1 cellular context compared by ENCODE assay signal in the genomic region with DNA sequence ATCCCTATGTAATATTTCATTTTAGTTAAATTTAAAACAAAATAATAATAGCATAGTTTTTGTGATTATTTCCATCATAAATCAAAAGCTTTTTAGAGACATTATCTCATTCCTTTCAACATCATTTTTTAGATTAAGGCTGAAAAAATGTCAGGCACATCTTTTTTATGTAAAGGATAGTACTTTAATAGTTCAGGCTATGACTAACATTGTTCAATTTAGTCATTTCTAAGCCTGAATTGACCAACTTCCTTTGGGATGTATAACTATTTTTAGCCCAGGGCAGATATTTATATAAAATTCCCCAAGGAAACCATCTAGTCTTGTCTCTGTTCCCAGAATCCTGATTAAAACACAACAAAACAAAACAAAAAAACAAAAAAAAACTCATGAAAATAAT.
TF ChIP-seq lines count a peak whose summit lies in the region.

No MANE protein-coding gene starts in this region.

TF ChIP-seq in IMR-90, 13 proteins besides CTCF, POLR2A, EP300 and RAD21 (continued from another document):
- TF ChIP-seq, protein P1, sequence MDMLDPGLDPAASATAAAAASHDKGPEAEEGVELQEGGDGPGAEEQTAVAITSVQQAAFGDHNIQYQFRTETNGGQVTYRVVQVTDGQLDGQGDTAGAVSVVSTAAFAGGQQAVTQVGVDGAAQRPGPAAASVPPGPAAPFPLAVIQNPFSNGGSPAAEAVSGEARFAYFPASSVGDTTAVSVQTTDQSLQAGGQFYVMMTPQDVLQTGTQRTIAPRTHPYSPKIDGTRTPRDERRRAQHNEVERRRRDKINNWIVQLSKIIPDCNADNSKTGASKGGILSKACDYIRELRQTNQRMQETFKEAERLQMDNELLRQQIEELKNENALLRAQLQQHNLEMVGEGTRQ (IDR thresholded peaks at IDR 0.05; ENCODE audit: low read depth, low read length), result no peak
- no peak for TF ChIP-seq MXI1 (IDR thresholded peaks at IDR 0.05; ENCODE audit: borderline replicate concordance, low read depth, low read length)
- TF ChIP-seq FOS (IDR thresholded peaks at IDR 0.05; ENCODE audit: low read depth, low read length), result peak; percentile 24; the same call in 1 of the 2 replicates
- no peak for TF ChIP-seq RFX5 (IDR thresholded peaks at IDR 0.05; ENCODE audit: low read depth, low read length)
- no peak for TF ChIP-seq RCOR1 (IDR thresholded peaks at IDR 0.05; ENCODE audit: insufficient replicate concordance, low read length)
- peak; percentile 71; the same call in 1 of the 2 replicates for TF ChIP-seq CEBPB (IDR thresholded peaks at IDR 0.05; ENCODE audit: low read depth, low read length)
